In genomic region chr1:214546886-214547641, GRCh38 we compare ENCODE assay signal across 18 cellular contexts. TPM values are rescaled to one million over a fixed set of nuclear protein-coding genes. Genes with fewer than 3 reads are reported as not detected.
DNase-seq lines count a peak whose midpoint lies in the region; ATAC-seq and TF ChIP-seq lines count a peak whose summit lies in the region.
"Had no signal": no experiment of that assay in that cellular context is flagged by ENCODE, and none has a peak within 500 bp of the region (broad histone marks: within the 10 kb centered on the region; RNA-seq: fewer than 3 reads in every experiment).

No MANE protein-coding gene starts in this region.

- DNase-seq in Calu3 (peak; percentile 36), body of pancreas (no peak), foreskin keratinocyte (peak in 1 of 2 donors; percentile 44), renal cortical epithelial cell (ENCODE audit: low read depth) (peak; percentile 55), HUDEP-2 (lab: John Stamatoyannopoulos, UW; ENCODE audit: unreplicated experiment in 76 of 76) (no peak), dorsolateral prefrontal cortex (no peak), T-helper 17 cell (no peak), NCI-H146 (lab: John Stamatoyannopoulos, UW) (no peak)
- DNase-seq: activated CD4-positive, alpha-beta T cell treated with anti-CD3 and anti-CD28 coated beads for 36 hours; activated naive CD4-positive, alpha-beta T cell treated with anti-CD3 and anti-CD28 coated beads, Interleukin-2, amount 10 ng/mL, durations not matched to agents 7 days and 5 days; effector CD4-positive, alpha-beta T cell; NCI-H1092 treated with DMSO at 0.1 percent for 48 hours; stimulated activated naive B cell treated with anti-CD40 and anti-IgM and Interleukin-4, amounts not matched to agents 10 μg/mL and 1 μg/mL and 100 μg/mL, for 72 hours had no signal

- H3K4me1 ChIP-seq in body of pancreas (peaks cover 46% of the 10 kb centered on the region), foreskin keratinocyte (peaks cover 37% of the 10 kb centered on the region)

- no peaks in the 10 kb centered on the region for H3K27me3 Mint-ChIP-seq in Calu3 (ENCODE audit: unreplicated experiment)
- peaks cover 74% of the 10 kb centered on the region for H3K27me3 Mint-ChIP-seq in T-helper 17 cell

- no peaks in the 10 kb centered on the region for H3K36me3 ChIP-seq in body of pancreas (replicated peaks in 1 of 2; ENCODE audit: insufficient read depth in 1 of 2, low read depth in 2 of 2)
- H3K36me3 ChIP-seq: gastroesophageal sphincter, neutrophil had no signal

- peak overlapping the region; percentile 35 to 69 (median 54) for H3K27ac ChIP-seq in body of pancreas
- H3K27ac ChIP-seq in foreskin keratinocyte, result peak overlapping the region; percentile 52
- H3K27ac ChIP-seq in dorsolateral prefrontal cortex, result peak overlapping the region in 3 of 59 donors; percentile 1 to 12 (median 4)
- H3K27ac ChIP-seq: neutrophil had no signal

- TF ChIP-seq POLR2A in body of pancreas (IDR thresholded peaks at IDR 0.05), result no peak

- H3K36me3 Mint-ChIP-seq in Calu3 (ENCODE audit: insufficient read depth, unreplicated experiment) (peaks cover 60% of the 10 kb centered on the region), T-helper 17 cell (ENCODE audit: low read depth) (peaks cover 2% of the 10 kb centered on the region)
- H3K36me3 Mint-ChIP-seq: activated naive CD4-positive, alpha-beta T cell treated with anti-CD3 and anti-CD28 coated beads, Interleukin-2, amount 10 ng/mL, durations not matched to agents 7 days and 5 days; brain; IgD-negative memory B cell; stimulated activated naive B cell treated with anti-CD40 and anti-IgM and Interleukin-4, amounts not matched to agents 10 μg/mL and 1 μg/mL and 100 μg/mL, for 72 hours had no signal

- H3K4me3 Mint-ChIP-seq in Calu3 (ENCODE audit: low read depth, unreplicated experiment) (peak overlapping the region; percentile 78), T-helper 17 cell (no peak overlapping the region)
- H3K4me3 Mint-ChIP-seq: activated CD4-positive, alpha-beta T cell treated with anti-CD3 and anti-CD28 coated beads for 36 hours; activated naive CD4-positive, alpha-beta T cell treated with anti-CD3 and anti-CD28 coated beads, Interleukin-2, amount 10 ng/mL, durations not matched to agents 7 days and 5 days; IgD-negative memory B cell; stimulated activated naive B cell treated with anti-CD40 and anti-IgM and Interleukin-4, amounts not matched to agents 10 μg/mL and 1 μg/mL and 100 μg/mL, for 72 hours had no signal

- H3K4me3 ChIP-seq in body of pancreas (no peak overlapping the region), dorsolateral prefrontal cortex (no peak overlapping the region)
- H3K4me3 ChIP-seq: gastroesophageal sphincter had no signal

- H3K4me1 Mint-ChIP-seq in Calu3 (ENCODE audit: low read depth, unreplicated experiment) (peaks cover 56% of the 10 kb centered on the region), T-helper 17 cell (peaks cover 3% of the 10 kb centered on the region)
- H3K4me1 Mint-ChIP-seq: activated CD4-positive, alpha-beta T cell treated with anti-CD3 and anti-CD28 coated beads for 36 hours had no signal

- H3K27me3 ChIP-seq in body of pancreas (no peaks in the 10 kb centered on the region), foreskin keratinocyte (no peaks in the 10 kb centered on the region), dorsolateral prefrontal cortex (peaks cover 0 to 4% (median 0%) of the 10 kb centered on the region in 45 donors)
- H3K27me3 ChIP-seq: gastroesophageal sphincter had no signal

- no peaks in the 10 kb centered on the region for H3K9me3 ChIP-seq in body of pancreas
- H3K9me3 ChIP-seq in T-helper 17 cell (ENCODE audit: control insufficient read depth, low read length, poor library complexity, severe bottlenecking), result no peaks in the 10 kb centered on the region
- H3K9me3 ChIP-seq: gastroesophageal sphincter, neutrophil had no signal

- H3K27ac Mint-ChIP-seq in Calu3 (ENCODE audit: unreplicated experiment) (peak overlapping the region; percentile 86), T-helper 17 cell (no peak overlapping the region)
- H3K27ac Mint-ChIP-seq: activated CD4-positive, alpha-beta T cell treated with anti-CD3 and anti-CD28 coated beads for 36 hours; activated naive CD4-positive, alpha-beta T cell treated with anti-CD3 and anti-CD28 coated beads, Interleukin-2, amount 10 ng/mL, durations not matched to agents 7 days and 5 days; brain; IgD-negative memory B cell; stimulated activated naive B cell treated with anti-CD40 and anti-IgM and Interleukin-4, amounts not matched to agents 10 μg/mL and 1 μg/mL and 100 μg/mL, for 72 hours had no signal

- CTCF ChIA-PET in Calu3 (lab: Charles Lee), result interaction anchor here (1.1 to 1.6 kb wide), 4 partner anchors 27 to 215 kb away, joined by 3 to 7 read pairs (median 4); no protein-coding TSS in a partner anchor

- no peaks in the 10 kb centered on the region for H3K9me3 Mint-ChIP-seq in Calu3 (ENCODE audit: low read depth, unreplicated experiment)
- H3K9me3 Mint-ChIP-seq: activated naive CD4-positive, alpha-beta T cell treated with anti-CD3 and anti-CD28 coated beads, Interleukin-2, amount 10 ng/mL, durations not matched to agents 7 days and 5 days; IgD-negative memory B cell; stimulated activated naive B cell treated with anti-CD40 and anti-IgM and Interleukin-4, amounts not matched to agents 10 μg/mL and 1 μg/mL and 100 μg/mL, for 72 hours had no signal

- ATAC-seq in body of pancreas, result no peak
- no peak for ATAC-seq in foreskin keratinocyte
- ATAC-seq in T-helper 17 cell, result no peak
- ATAC-seq: activated CD4-positive, alpha-beta T cell treated with anti-CD3 and anti-CD28 coated beads for 36 hours; gastroesophageal sphincter; Right ventricle myocardium inferior; stimulated activated naive B cell treated with anti-CD40 and anti-IgM and Interleukin-4, amounts not matched to agents 10 μg/mL and 1 μg/mL and 100 μg/mL, for 72 hours had no signal

- no peak for TF ChIP-seq CTCF in Calu3 (IDR thresholded peaks at IDR 0.05; ENCODE audit: unreplicated experiment)
- TF ChIP-seq CTCF in body of pancreas (IDR thresholded peaks at IDR 0.05), result no peak
- no peak for TF ChIP-seq CTCF in foreskin keratinocyte (conservative IDR thresholded peaks at IDR 0.05)
- no peak for TF ChIP-seq CTCF in dorsolateral prefrontal cortex (IDR thresholded peaks at IDR 0.05 in 54 of 56, conservative IDR thresholded peaks at IDR 0.05 in 2 of 56; ENCODE audit: low read depth in 1 of 56, partially characterized antibody in 56 of 56)

- WGBS in body of pancreas, 2 donors, result 59 to 63% methylated on average over 6 of the region's 6 CpGs

- no TSS peak for BruUV-seq in Calu3 (replicated peaks; lab: Mats Ljungman, UMichigan)

- intact Hi-C loops in Calu3 (cut with micrococcal nuclease; ENCODE audit: unreplicated experiment), result loop anchor here (2.0 kb wide), 3 partner anchors 40 to 108 kb away; no protein-coding TSS in a partner anchor
- intact Hi-C loops in body of pancreas (cut with DNase I), result no loop called here
- intact Hi-C loops in dorsolateral prefrontal cortex (cut with DNase I), result no loop called here

RNA-seq across cellular contexts. Expression of gene PTPN14, which starts 4.3 kb away (rescaled TPM):
- 72.4 and 77.4 TPM in 2 replicates for total RNA-seq in Calu3 (2022)
- 10 to 100 TPM; 10.5 to 18.7 TPM for total RNA-seq in body of pancreas
- 47.6 and 48.2 TPM in 2 replicates for total RNA-seq in foreskin keratinocyte
- polyA plus RNA-seq in foreskin keratinocyte, result 5.0 and 6.2 TPM in 2 replicates
- total RNA-seq in renal cortical epithelial cell, result 34.7 and 114 TPM in 2 replicates
- 10 to 100 TPM; 12.5 to 36.6 (median 22.1) TPM for total RNA-seq in dorsolateral prefrontal cortex
- under 1 TPM in 1 of 2 donors, not detected in 1; 0.05 TPM for total RNA-seq in T-helper 17 cell

RNA-seq across cellular contexts. Expression of gene CENPF, which starts 55.9 kb away (rescaled TPM):
- 118 and 144 TPM in 2 replicates for total RNA-seq in Calu3 (2022)
- total RNA-seq in body of pancreas, result under 1 TPM in 1 of 2 donors, not detected in 1; under 0.01 TPM
- 53.0 and 70.7 TPM in 2 replicates for total RNA-seq in foreskin keratinocyte
- polyA plus RNA-seq in foreskin keratinocyte, result 20.2 and 33.9 TPM in 2 replicates
- total RNA-seq in renal cortical epithelial cell, result 8.7 and 21.4 TPM in 2 replicates
- 1 to 10 TPM in 102 of 120 experiments, under 1 TPM in 18; 0.35 to 6.5 (median 1.9) TPM for total RNA-seq in dorsolateral prefrontal cortex
- 1 to 10 TPM; 2.0 to 3.2 TPM for total RNA-seq in T-helper 17 cell

Comparison
In these comparisons a context has a peak if more than half of its experiments do, and no peak if none do; other contexts are left out.
1. DNase-seq: peak in Calu3 (single experiment) and renal cortical epithelial cell (single experiment); none in body of pancreas (0 of 4), HUDEP-2 (0 of 76), dorsolateral prefrontal cortex (0 of 10), T-helper 17 cell (0 of 3) and NCI-H146 (single experiment).
2. RNA of gene PTPN14, which starts 4.3 kb away (total RNA-seq): 34.7 to 114 TPM in renal cortical epithelial cell, 72.4 to 77.4 TPM in Calu3, 47.6 to 48.2 TPM in foreskin keratinocyte, 12.5 to 36.6 TPM in dorsolateral prefrontal cortex and 10.5 to 18.7 TPM in body of pancreas; 0.05 TPM in T-helper 17 cell; every median in the first group is over 10 times any median in the second.